ENCODE assay signal across 21 cellular contexts in the genomic region with DNA sequence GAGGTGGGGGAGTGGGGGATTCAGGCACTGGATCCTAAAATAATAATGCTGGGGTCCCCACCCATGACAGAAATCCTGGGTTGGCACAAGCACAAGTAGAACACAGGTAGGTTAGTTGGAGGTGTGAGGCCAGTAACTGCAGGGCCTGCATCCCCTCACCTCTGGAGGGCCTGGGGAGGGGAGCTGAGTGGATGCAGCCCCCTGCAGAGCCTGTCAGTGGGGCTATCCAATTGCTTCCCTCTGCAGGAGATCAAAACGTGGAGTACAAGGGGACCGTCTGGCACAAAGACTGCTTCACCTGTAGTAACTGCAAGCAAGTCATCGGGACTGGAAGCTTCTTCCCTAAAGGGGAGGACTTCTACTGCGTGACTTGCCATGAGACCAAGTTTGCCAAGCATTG.
"Had no signal": no experiment of that assay in that cellular context is flagged by ENCODE, and none has a peak within 500 bp of the region (broad histone marks: within the 10 kb centered on the region; RNA-seq: fewer than 3 reads in every experiment).

No MANE protein-coding gene starts in this region.

- H3K27ac ChIP-seq: dorsolateral prefrontal cortex, testis, VCaP had no signal

- DNase-seq: activated CD4-positive, alpha-beta T cell treated with anti-CD3 and anti-CD28 coated beads, Interleukin-2, amount 10 ng/mL, durations not matched to agents 7 days and 5 days; activated CD8-positive, alpha-beta memory T cell treated with anti-CD3 and anti-CD28 coated beads, Interleukin-2, amount 10 ng/mL, durations not matched to agents 7 days and 5 days; activated CD8-positive, alpha-beta T cell treated with anti-CD3 and anti-CD28 coated beads for 36 hours; activated gamma-delta T cell; activated naive CD4-positive, alpha-beta T cell treated with anti-CD3 and anti-CD28 coated beads, Interleukin-2, amount 50 U/mL, for 16 hours; activated naive CD8-positive, alpha-beta T cell treated with anti-CD3 and anti-CD28 coated beads, Interleukin-2, amount 50 U/mL, for 24 hours; activated T-cell treated with anti-CD3 and anti-CD28 coated beads for 4 hours; aorta; central memory CD4-positive, alpha-beta T cell; dorsolateral prefrontal cortex; endodermal cell; kidney; mammary epithelial cell; midbrain; natural killer cell; SK-N-SH; stimulated activated CD4-positive, alpha-beta T cell treated with anti-CD3 and anti-CD28 coated beads, Interleukin-12 subunit alpha, Interleukin-12 subunit beta, amount 100 ng/mL, for 4 hours; testis had no signal

- H3K9ac ChIP-seq: SK-N-SH had no signal

- ATAC-seq: activated CD4-positive, CD25-positive, alpha-beta regulatory T cell treated with anti-CD3 and anti-CD28 coated beads, Interleukin-2, amount 50 U/mL, for 24 hours; activated CD8-positive, alpha-beta memory T cell treated with anti-CD3 and anti-CD28 coated beads, Interleukin-2, amount 10 ng/mL, durations not matched to agents 7 days and 5 days; activated CD8-positive, alpha-beta T cell treated with anti-CD3 and anti-CD28 coated beads for 36 hours; activated naive CD8-positive, alpha-beta T cell treated with anti-CD3 and anti-CD28 coated beads, Interleukin-2, amount 50 U/mL, for 24 hours; natural killer cell had no signal

- H3K4me2 ChIP-seq: SK-N-SH had no signal

- H3K4me1 ChIP-seq: testis had no signal

- H3K9me3 ChIP-seq: right atrium auricular region, SK-N-SH, testis had no signal

- H3K4me3 ChIP-seq: dorsolateral prefrontal cortex, testis had no signal

- H3K27me3 ChIP-seq: right atrium auricular region, testis had no signal
